In the genomic region with DNA sequence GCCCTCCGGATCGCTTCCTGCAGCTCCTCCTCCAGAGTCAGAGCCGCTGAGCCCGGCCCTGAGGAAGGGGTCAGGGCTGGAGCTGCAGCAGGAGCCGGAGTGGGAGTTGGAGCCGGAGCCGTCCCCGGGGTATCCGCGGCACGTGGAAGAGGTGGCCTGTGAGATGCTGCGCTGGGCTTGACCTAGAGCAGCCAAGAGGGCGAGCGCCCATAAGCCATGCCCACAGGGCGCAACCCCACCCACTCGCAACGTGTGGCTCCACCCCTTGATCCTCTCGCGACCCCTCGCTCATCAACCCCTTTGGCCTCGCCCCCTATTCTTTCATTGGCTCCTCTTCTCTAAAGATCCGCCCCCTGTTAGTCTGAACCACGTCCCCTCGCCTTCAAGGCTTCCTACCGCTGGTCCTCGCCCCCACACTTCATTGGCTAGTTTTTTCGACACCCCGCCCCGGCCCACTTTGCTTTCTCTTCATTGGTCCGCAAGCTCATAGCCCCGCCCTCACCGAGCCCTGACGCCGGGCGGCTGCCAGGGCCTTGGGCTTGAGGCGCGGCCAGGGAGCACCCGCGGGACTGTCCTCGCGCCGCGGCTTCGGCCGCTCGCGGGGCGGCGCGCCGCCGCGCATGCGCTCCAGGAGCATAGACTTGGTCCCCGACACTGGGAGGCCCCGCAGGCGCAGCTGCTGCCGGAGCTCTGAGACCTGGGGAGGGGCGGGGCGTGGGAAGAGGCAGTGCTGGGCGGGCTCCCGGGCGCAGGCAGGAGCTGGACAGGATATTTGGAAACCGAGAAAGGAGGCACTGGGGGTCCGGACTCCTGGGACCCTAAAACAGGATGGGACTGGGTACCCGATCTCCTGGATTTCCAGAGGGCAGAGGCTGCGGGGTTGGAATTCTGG, we compare ENCODE assay signal across 8 cellular contexts. TPM values are rescaled to one million over a fixed set of nuclear protein-coding genes. Genes with fewer than 3 reads are reported as not detected.
DNase-seq lines count a peak whose midpoint lies in the region; ATAC-seq and TF ChIP-seq lines count a peak whose summit lies in the region.

No MANE protein-coding gene starts in this region.

- H3K9me3 ChIP-seq in mesodermal cell (ENCODE audit: control insufficient read depth, low read length) = no peaks in the 10 kb centered on the region

- peaks cover 9% of the 10 kb centered on the region for H3K36me3 Mint-ChIP-seq in endothelial cell (ENCODE audit: low read depth, unreplicated experiment)

- H3K27me3 Mint-ChIP-seq in endothelial cell (ENCODE audit: unreplicated experiment) = peaks cover 20% of the 10 kb centered on the region

- peak; percentile 80 for ATAC-seq in GM21367 (IDR thresholded peaks at IDR 0.05; ENCODE audit: unreplicated experiment)

- H3K36me3 ChIP-seq in mesodermal cell (ENCODE audit: control insufficient read depth, insufficient read depth, low read length) = no peaks in the 10 kb centered on the region

- H3K4me3 ChIP-seq in mesodermal cell (ENCODE audit: extremely low read depth, insufficient read depth, low read length, poor library complexity, severe bottlenecking) = peak overlapping the region; percentile 71

- peak overlapping the region; percentile 57 for H3K27ac ChIP-seq in mesodermal cell (ENCODE audit: low read depth, low read length, severe bottlenecking)

- 2% methylated on average over 36 to 59 of the region's 67 CpGs for WGBS in mesodermal cell (ENCODE audit: insufficient coverage in 2 of 2), 2 experiments

- peak overlapping the region; percentile 88 for H3K4me3 Mint-ChIP-seq in endothelial cell (ENCODE audit: unreplicated experiment)

- H3K4me1 ChIP-seq in mesodermal cell (ENCODE audit: control insufficient read depth, insufficient read depth, low read length, poor library complexity, severe bottlenecking) = peaks cover 22% of the 10 kb centered on the region

- no peak for TF ChIP-seq CTCF in endothelial cell (IDR thresholded peaks at IDR 0.05; ENCODE audit: unreplicated experiment)

- H3K27ac Mint-ChIP-seq in endothelial cell (ENCODE audit: unreplicated experiment) = peak overlapping the region; percentile 67

- no peaks in the 10 kb centered on the region for H3K9me3 Mint-ChIP-seq in endothelial cell (ENCODE audit: unreplicated experiment)

- H3K4me1 Mint-ChIP-seq in endothelial cell (ENCODE audit: unreplicated experiment) = peaks cover 12% of the 10 kb centered on the region

- peak; percentile 100 for DNase-seq in COR-L47 (lab: John Stamatoyannopoulos, UW)
- peak; percentile 97 for DNase-seq in HT1080 (ENCODE audit: low read depth)
- DNase-seq in NOMO-1 treated with dmso at 0.1 percent for 144 hours (lab: John Stamatoyannopoulos, UW; ENCODE audit: unreplicated experiment) = peak; percentile 100
- DNase-seq in activated CD8-positive, alpha-beta memory T cell treated with anti-CD3 and anti-CD28 coated beads, Interleukin-2, amount 50 U/mL, for 24 hours (ENCODE audit: extremely low read depth) = peak; percentile 97
- DNase-seq in endothelial cell (ENCODE audit: low spot score) = peak; percentile 98
- DNase-seq in stimulated activated CD8-positive, alpha-beta memory T cell treated with anti-CD3 and anti-CD28 coated beads, Interleukin-15, amount 100 ng/mL, for 24 hours (ENCODE audit: low read depth) = peak; percentile 85

RNA-seq across cellular contexts. Expression of gene MAMSTR, which starts 5.4 kb away (rescaled TPM):
- total RNA-seq in HT1080 (2014; rRNA removed; shearing (Covaris generic)) = 0.35 TPM in 1 of 2 replicates, not detected in the other
- 0.40 TPM in 2 replicates for polyA plus RNA-seq in HT1080 (2015; cell fraction: cytosol; rRNA removed)
- polyA plus RNA-seq in HT1080 (2015; cell fraction: nucleus; rRNA removed) = 0.24 TPM in 1 of 2 replicates, not detected in the other
- 1.5 TPM for total RNA-seq in endothelial cell (ENCODE audit: unreplicated experiment)
- polyA plus RNA-seq in mesodermal cell (2013, experiment 1 of 2) = 0.70 TPM
- 1.1 TPM for polyA plus RNA-seq in mesodermal cell (2013, experiment 2 of 2)

RNA-seq across cellular contexts. Expression of gene FUT2, which starts 18.3 kb away (rescaled TPM):
- not detected in 2 replicates for total RNA-seq in HT1080 (2014; rRNA removed; shearing (Covaris generic))
- not detected in 2 replicates for polyA plus RNA-seq in HT1080 (2015; cell fraction: cytosol; rRNA removed)
- polyA plus RNA-seq in HT1080 (2015; cell fraction: nucleus; rRNA removed) = not detected in 2 replicates
- total RNA-seq in endothelial cell (ENCODE audit: unreplicated experiment) = 1.5 TPM
- polyA plus RNA-seq in mesodermal cell (2013, experiment 1 of 2) = not detected
- not detected for polyA plus RNA-seq in mesodermal cell (2013, experiment 2 of 2)

RNA-seq across cellular contexts. Expression of gene RASIP1, which starts 26.3 kb away (rescaled TPM):
- total RNA-seq in HT1080 (2014; rRNA removed; shearing (Covaris generic)) = not detected in 2 replicates
- 0.06 TPM in 1 of 2 replicates, not detected in the other for polyA plus RNA-seq in HT1080 (2015; cell fraction: cytosol; rRNA removed)
- polyA plus RNA-seq in HT1080 (2015; cell fraction: nucleus; rRNA removed) = 0.08 TPM in 1 of 2 replicates, not detected in the other
- 192 TPM for total RNA-seq in endothelial cell (ENCODE audit: unreplicated experiment)
- 32.1 TPM for polyA plus RNA-seq in mesodermal cell (2013, experiment 1 of 2)
- polyA plus RNA-seq in mesodermal cell (2013, experiment 2 of 2) = 17.9 TPM

RNA-seq across cellular contexts. Expression of gene IZUMO1, which starts 32.6 kb away (rescaled TPM):
- not detected in 2 replicates for total RNA-seq in HT1080 (2014; rRNA removed; shearing (Covaris generic))
- not detected in 2 replicates for polyA plus RNA-seq in HT1080 (2015; cell fraction: cytosol; rRNA removed)
- not detected in 2 replicates for polyA plus RNA-seq in HT1080 (2015; cell fraction: nucleus; rRNA removed)
- total RNA-seq in endothelial cell (ENCODE audit: unreplicated experiment) = 3.3 TPM
- polyA plus RNA-seq in mesodermal cell (2013, experiment 1 of 2) = 0.55 TPM
- 0.20 TPM for polyA plus RNA-seq in mesodermal cell (2013, experiment 2 of 2)

RNA-seq across cellular contexts. Expression of gene FUT1, which starts 38.3 kb away (rescaled TPM):
- total RNA-seq in HT1080 (2014; rRNA removed; shearing (Covaris generic)) = 0.10 TPM in 1 of 2 replicates, not detected in the other
- polyA plus RNA-seq in HT1080 (2015; cell fraction: cytosol; rRNA removed) = 0.65 and 1.2 TPM in 2 replicates
- 0.85 and 1.4 TPM in 2 replicates for polyA plus RNA-seq in HT1080 (2015; cell fraction: nucleus; rRNA removed)
- 5.7 TPM for total RNA-seq in endothelial cell (ENCODE audit: unreplicated experiment)
- polyA plus RNA-seq in mesodermal cell (2013, experiment 1 of 2) = 1.6 TPM
- 1.2 TPM for polyA plus RNA-seq in mesodermal cell (2013, experiment 2 of 2)

Comparison
In these comparisons a context has a peak if more than half of its experiments do, and no peak if none do; other contexts are left out.
1. Peak in every context shown above with its lines: DNase-seq, ATAC-seq, H3K4me3 ChIP-seq and H3K27ac ChIP-seq.
2. RNA of gene RASIP1, which starts 26.3 kb away (total RNA-seq): 192 TPM in endothelial cell (single experiment); not detected in HT1080; every median in the first group is over 100 times any median in the second.